ENCODE assay signal across 8 cellular contexts in genomic region chr1:243254927-243255790, GRCh38. TPM values are rescaled to one million over a fixed set of nuclear protein-coding genes. Genes with fewer than 3 reads are reported as not detected.
DNase-seq lines count a peak whose midpoint lies in the region; ATAC-seq lines count a peak whose summit lies in the region.

TSS of gene CEP170 (minus strand) at chr1:243255281. CDS start at chr1:243225280, 30,001 bp downstream.

- peak within 1 kb of the TSS; percentile 93 for H3K4me3 Mint-ChIP-seq in activated CD8-positive, alpha-beta T cell treated with anti-CD3 and anti-CD28 coated beads, Interleukin-2, amount 10 ng/mL, durations not matched to agents 7 days and 5 days

- H3K36me3 Mint-ChIP-seq in activated CD8-positive, alpha-beta T cell treated with anti-CD3 and anti-CD28 coated beads, Interleukin-2, amount 10 ng/mL, durations not matched to agents 7 days and 5 days (ENCODE audit: low read depth), result peaks cover 4% of the 10 kb centered on the region

- no peaks in the 10 kb centered on the region for H3K9me3 Mint-ChIP-seq in activated CD8-positive, alpha-beta T cell treated with anti-CD3 and anti-CD28 coated beads, Interleukin-2, amount 10 ng/mL, durations not matched to agents 7 days and 5 days (ENCODE audit: insufficient read depth)

- DNase-seq in CD1c-positive myeloid dendritic cell (ENCODE audit: extremely low spot score) (peak; percentile 97), NCI-H82 (lab: John Stamatoyannopoulos, UW) (peak; percentile 100), lung microvascular endothelial cell (ENCODE audit: low read depth in 2 of 2) (peak; percentile 98 to 100)
- DNase-seq in activated CD8-positive, alpha-beta T cell treated with anti-CD3 and anti-CD28 coated beads, Interleukin-2, amount 10 ng/mL, durations not matched to agents 7 days and 5 days, result peak; percentile 87
- peak; percentile 83 for DNase-seq in effector CD4-positive, alpha-beta T cell
- peak; percentile 76 to 91 (median 78) for DNase-seq in stimulated activated CD4-positive, alpha-beta T cell treated with anti-CD3 and anti-CD28 coated beads, TNF-alpha, amount 100 ng/mL, for 48 hours (ENCODE audit: low read depth in 3 of 3)

- CTCF ChIA-PET in activated CD8-positive, alpha-beta T cell treated with anti-CD3 and anti-CD28 coated beads, Interleukin-2, amount 10 ng/mL, durations not matched to agents 7 days and 5 days (lab: Charles Lee), result interaction anchor here (0.9 to 1.1 kb wide), 2 partner anchors 41 to 153 kb away, joined by 3 read pairs; no protein-coding TSS in a partner anchor

- ATAC-seq in GM19397 (IDR thresholded peaks at IDR 0.05; ENCODE audit: unreplicated experiment) (peak; percentile 48), HG03571 (IDR thresholded peaks at IDR 0.05; ENCODE audit: unreplicated experiment) (peak; percentile 44)
- peak; percentile 67 for ATAC-seq in activated CD8-positive, alpha-beta T cell treated with anti-CD3 and anti-CD28 coated beads, Interleukin-2, amount 10 ng/mL, durations not matched to agents 7 days and 5 days

- POLR2A ChIA-PET in activated CD8-positive, alpha-beta T cell treated with anti-CD3 and anti-CD28 coated beads, Interleukin-2, amount 10 ng/mL, durations not matched to agents 7 days and 5 days (lab: Charles Lee), result interaction anchor here (0.6 to 1.4 kb wide), 4 partner anchors 594 to 1609 kb away, joined by 3 to 4 read pairs (median 3); partner anchors contain the start of gene AKT3

- H3K27ac Mint-ChIP-seq in activated CD8-positive, alpha-beta T cell treated with anti-CD3 and anti-CD28 coated beads, Interleukin-2, amount 10 ng/mL, durations not matched to agents 7 days and 5 days, result peak within 1 kb of the TSS; percentile 96

- H3K4me1 Mint-ChIP-seq in activated CD8-positive, alpha-beta T cell treated with anti-CD3 and anti-CD28 coated beads, Interleukin-2, amount 10 ng/mL, durations not matched to agents 7 days and 5 days (ENCODE audit: low read depth), result peaks cover 22% of the 10 kb centered on the region

- no peaks in the 10 kb centered on the region for H3K27me3 Mint-ChIP-seq in activated CD8-positive, alpha-beta T cell treated with anti-CD3 and anti-CD28 coated beads, Interleukin-2, amount 10 ng/mL, durations not matched to agents 7 days and 5 days (ENCODE audit: low read depth)

RNA-seq across cellular contexts. Expression of gene CEP170, which starts in this region (rescaled TPM):
- 10 to 100 TPM; 24.3 to 26.9 TPM for total RNA-seq in activated CD8-positive, alpha-beta T cell treated with anti-CD3 and anti-CD28 coated beads, Interleukin-2, amount 10 ng/mL, durations not matched to agents 7 days and 5 days
- 69.7 and 72.8 TPM in 2 replicates for total RNA-seq in lung microvascular endothelial cell

Comparison
In these comparisons a context has a peak if more than half of its experiments do, and no peak if none do; other contexts are left out.
1. Peak in every context shown above with its lines: DNase-seq and ATAC-seq.